18 cellular contexts compared by ENCODE assay signal in the genomic region with DNA sequence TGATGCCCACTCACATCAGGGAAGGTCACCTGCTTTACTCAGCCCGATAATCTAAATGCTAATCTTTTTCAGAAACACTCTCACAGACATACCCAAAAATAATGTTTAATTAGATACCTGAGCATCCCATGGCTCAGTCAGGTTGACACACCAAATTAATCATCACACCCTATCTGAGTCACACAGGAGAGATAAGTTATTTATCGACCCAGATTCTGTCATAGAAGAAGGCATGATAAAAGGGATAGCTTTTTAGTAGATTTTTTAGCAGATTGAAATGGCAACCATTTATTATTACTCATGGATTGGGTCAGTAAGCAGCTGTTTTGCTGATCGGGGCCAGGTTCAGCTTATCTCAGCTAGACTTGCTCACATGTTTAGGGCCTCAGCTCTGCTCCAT.
DNase-seq lines count a peak whose midpoint lies in the region; ATAC-seq and TF ChIP-seq lines count a peak whose summit lies in the region.
"Had no signal": no experiment of that assay in that cellular context is flagged by ENCODE, and none has a peak within 500 bp of the region (broad histone marks: within the 10 kb centered on the region; RNA-seq: fewer than 3 reads in every experiment).

No MANE protein-coding gene starts in this region.

- DNase-seq in NCI-H82 (lab: John Stamatoyannopoulos, UW) (peak; percentile 7), NCI-H82 treated with DMSO at 0.1 percent for 48 hours (lab: John Stamatoyannopoulos, UW; ENCODE audit: unreplicated experiment) (no peak), WERI-Rb-1 (peak; percentile 46), kidney tubule cell (ENCODE audit: low spot score) (peak; percentile 52), NCI-H2196 treated with DMSO at 0.1 percent for 48 hours (lab: John Stamatoyannopoulos, UW; ENCODE audit: unreplicated experiment) (no peak), ecto neural progenitor cell (ENCODE audit: low spot score) (no peak)
- DNase-seq: 8988T; CD4-positive, alpha-beta memory T cell; DMS53; DND-41; EL; GOT3; H7; HFFc6 had no signal

- no peaks in the 10 kb centered on the region for H3K27me3 ChIP-seq in WERI-Rb-1 (ENCODE audit: insufficient read depth, low read depth, severe bottlenecking)
- H3K27me3 ChIP-seq: BLaER1 had no signal

- ATAC-seq in HG02763 (IDR thresholded peaks at IDR 0.05; ENCODE audit: unreplicated experiment): no peak
- ATAC-seq: GM12878, HCT116 had no signal

- no peak overlapping the region for H3K4me3 ChIP-seq in WERI-Rb-1 (ENCODE audit: low read depth, low read length)
- H3K4me3 ChIP-seq: BLaER1, GM12878 had no signal

- no peaks in the 10 kb centered on the region for H3K9me3 ChIP-seq in WERI-Rb-1 (ENCODE audit: severe bottlenecking)
- H3K9me3 ChIP-seq: BLaER1 had no signal

- no peaks in the 10 kb centered on the region for H3K36me3 ChIP-seq in WERI-Rb-1
- H3K36me3 ChIP-seq: BLaER1 had no signal

- no peak for TF ChIP-seq CTCF in WERI-Rb-1 (IDR thresholded peaks at IDR 0.05; ENCODE audit: low read depth, low read length)

- H3K27ac ChIP-seq in WERI-Rb-1: no peak overlapping the region
- H3K27ac ChIP-seq: BLaER1 had no signal

Comparison
In these comparisons a context has a peak if more than half of its experiments do, and no peak if none do; other contexts are left out.
1. DNase-seq: peak in NCI-H82 (single experiment), WERI-Rb-1 (single experiment) and kidney tubule cell (single experiment); none in NCI-H82 treated with DMSO at 0.1 percent for 48 hours (single experiment), NCI-H2196 treated with DMSO at 0.1 percent for 48 hours (single experiment) and ecto neural progenitor cell (single experiment).